ENCODE assay signal across 9 cellular contexts in the genomic region with DNA sequence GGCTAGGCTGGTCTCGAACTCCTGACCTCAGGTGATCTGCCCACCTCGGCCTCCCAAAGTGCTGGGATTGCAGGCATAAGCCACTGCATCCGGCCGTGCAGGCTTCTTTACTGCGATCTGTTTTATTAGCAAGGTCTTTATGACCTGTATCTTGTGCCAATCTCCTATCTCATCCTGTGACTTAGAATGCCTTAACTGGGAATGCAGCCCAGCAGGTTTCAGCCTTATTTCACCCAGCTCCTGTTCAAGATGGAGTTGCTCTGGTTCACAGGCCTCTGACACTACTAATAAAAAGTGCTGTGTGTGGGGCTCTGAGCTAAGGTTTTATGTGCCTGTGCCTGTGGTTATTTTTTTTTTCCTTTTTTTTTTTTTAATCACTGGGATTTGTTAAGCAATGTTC. TPM values are rescaled to one million over a fixed set of nuclear protein-coding genes. Genes with fewer than 3 reads are reported as not detected.
"Had no signal": no experiment of that assay in that cellular context is flagged by ENCODE, and none has a peak within 500 bp of the region (broad histone marks: within the 10 kb centered on the region; RNA-seq: fewer than 3 reads in every experiment).

No MANE protein-coding gene starts in this region.

RNA-seq across cellular contexts. Expression of a gene that starts 6.5 kb away (rescaled TPM):
- total RNA-seq: activated CD8-positive, alpha-beta T cell treated with anti-CD3 and anti-CD28 coated beads, Interleukin-2, amount 10 ng/mL, durations not matched to agents 7 days and 5 days; activated T-helper 2 cell treated with anti-CD3 and anti-CD28 coated beads, Interferon-gamma antibody, Interleukin-2, Interleukin-4, amounts not matched to agents 10 μg/mL and 5 μg/mL and 100 μg/mL, durations not matched to agents 14 hours and 24 hours and 36 hours; adrenal gland; aorta; astrocyte; body of pancreas; cardiac septum; cerebellum; WTC11 had no signal

RNA-seq across cellular contexts. Expression of a gene that starts 22.6 kb away (rescaled TPM):
- total RNA-seq: aorta, astrocyte, body of pancreas, cardiac septum, cerebellum had no signal
